1 cellular context compared by ENCODE assay signal in genomic region chr16:78045865-78046581, GRCh38.
A peak's percentile ranks its signal among the peaks of the same experiment; 100 is the strongest.
TF ChIP-seq lines count a peak whose summit lies in the region.

No MANE protein-coding gene starts in this region.

TF ChIP-seq in HepG2, 621 proteins besides CTCF, POLR2A, EP300 and RAD21 (continued from another document and continues in another):
- TF ChIP-seq ZNF710 (CRISPR knock-in tag; IDR thresholded peaks at IDR 0.05; ENCODE audit: borderline replicate concordance) (peak; percentile 95), ZNF773 (CRISPR knock-in tag; IDR thresholded peaks at IDR 0.05; ENCODE audit: borderline replicate concordance) (peak; percentile 99), RARA (CRISPR knock-in tag; IDR thresholded peaks at IDR 0.05) (peak; percentile 86), SNAPC5 (CRISPR knock-in tag; IDR thresholded peaks at IDR 0.05; ENCODE audit: borderline replicate concordance) (peak; percentile 97), ATF5 (CRISPR knock-in tag; IDR thresholded peaks at IDR 0.05; ENCODE audit: low read depth) (peak; percentile 98; the same call in 1 of the 2 replicates), TBX2 (CRISPR knock-in tag; IDR thresholded peaks at IDR 0.05; ENCODE audit: borderline replicate concordance) (peak; percentile 96), ZNF737 (CRISPR knock-in tag; IDR thresholded peaks at IDR 0.05; ENCODE audit: borderline replicate concordance) (peak; percentile 99), KDM1A (CRISPR knock-in tag; IDR thresholded peaks at IDR 0.05) (no peak), RFXAP (CRISPR knock-in tag; IDR thresholded peaks at IDR 0.05; ENCODE audit: borderline replicate concordance) (peak; percentile 96), ZNF567 (CRISPR knock-in tag; IDR thresholded peaks at IDR 0.05; ENCODE audit: borderline replicate concordance) (peak; percentile 94), ZBTB2 (CRISPR knock-in tag; IDR thresholded peaks at IDR 0.05; ENCODE audit: low read depth) (peak; percentile 93), HNF4A (CRISPR knock-in tag; IDR thresholded peaks at IDR 0.05) (peak; percentile 38), PRDM4 (CRISPR knock-in tag; IDR thresholded peaks at IDR 0.05; ENCODE audit: borderline replicate concordance) (peak; percentile 94), ZBTB3 (CRISPR knock-in tag; IDR thresholded peaks at IDR 0.05; ENCODE audit: borderline replicate concordance, low read depth) (no peak; the same call in 1 of the 2 replicates), HOXA7 (CRISPR knock-in tag; IDR thresholded peaks at IDR 0.05) (peak; percentile 98), ZNF580 (CRISPR knock-in tag; IDR thresholded peaks at IDR 0.05; ENCODE audit: borderline replicate concordance, low read depth) (peak; percentile 99), RERE (CRISPR knock-in tag; IDR thresholded peaks at IDR 0.05; ENCODE audit: low read depth) (no peak), ZNF431 (CRISPR knock-in tag; IDR thresholded peaks at IDR 0.05; ENCODE audit: borderline replicate concordance, low read depth) (peak; percentile 99), ATM (IDR thresholded peaks at IDR 0.05; ENCODE audit: borderline replicate concordance) (no peak), FIP1L1 (IDR thresholded peaks at IDR 0.05; ENCODE audit: borderline replicate concordance, insufficient read depth, low read depth, low read length) (no peak), TAF15 (IDR thresholded peaks at IDR 0.05; ENCODE audit: low read depth, low read length, poor library complexity, severe bottlenecking) (no peak), ZNF749 (CRISPR knock-in tag; IDR thresholded peaks at IDR 0.05; ENCODE audit: borderline replicate concordance) (peak; percentile 99), NRL (CRISPR knock-in tag; IDR thresholded peaks at IDR 0.05; ENCODE audit: borderline replicate concordance) (peak; percentile 97), THYN1 (CRISPR knock-in tag; IDR thresholded peaks at IDR 0.05; ENCODE audit: borderline replicate concordance, low read depth) (no peak), ZIK1 (CRISPR knock-in tag; IDR thresholded peaks at IDR 0.05; ENCODE audit: borderline replicate concordance, low read depth) (peak; percentile 98), ATF3 (CRISPR knock-in tag; IDR thresholded peaks at IDR 0.05) (peak; percentile 86), ZNF143 (CRISPR knock-in tag; IDR thresholded peaks at IDR 0.05) (peak; percentile 69; the same call in 1 of the 2 replicates), DRAP1 (CRISPR knock-in tag; IDR thresholded peaks at IDR 0.05) (peak; percentile 60; the same call in 1 of the 2 replicates), BATF2 (CRISPR knock-in tag; IDR thresholded peaks at IDR 0.05) (peak; percentile 99), PLSCR1 (CRISPR knock-in tag; IDR thresholded peaks at IDR 0.05; ENCODE audit: borderline replicate concordance) (peak; percentile 98), TCF12 (IDR thresholded peaks at IDR 0.05) (no peak), TCF12 (CRISPR knock-in tag; IDR thresholded peaks at IDR 0.05) (peak; percentile 83; the same call in 1 of the 2 replicates), SRY (CRISPR knock-in tag; IDR thresholded peaks at IDR 0.05) (peak; percentile 100), ZNF775 (CRISPR knock-in tag; IDR thresholded peaks at IDR 0.05; ENCODE audit: borderline replicate concordance) (peak; percentile 76; the same call in 1 of the 2 replicates), TBL1XR1 (IDR thresholded peaks at IDR 0.05; ENCODE audit: borderline replicate concordance, low read length, partially characterized antibody) (no peak), THAP8 (CRISPR knock-in tag; IDR thresholded peaks at IDR 0.05; ENCODE audit: borderline replicate concordance) (peak; percentile 92; the same call in 1 of the 2 replicates), POLR2G (IDR thresholded peaks at IDR 0.05; ENCODE audit: low read depth, low read length) (no peak), ZNF230 (CRISPR knock-in tag; IDR thresholded peaks at IDR 0.05) (peak; percentile 98), HOMEZ (CRISPR knock-in tag; IDR thresholded peaks at IDR 0.05; ENCODE audit: low read depth) (peak; percentile 69; the same call in 1 of the 2 replicates), PAX8 (CRISPR knock-in tag; IDR thresholded peaks at IDR 0.05; ENCODE audit: borderline replicate concordance) (peak; percentile 98; the same call in 1 of the 2 replicates), ZNF597 (CRISPR knock-in tag; IDR thresholded peaks at IDR 0.05) (0 out of 2 replicates have a peak, but pooled peaks have one; percentile 11)
